Comparison of ENCODE assay signal across 28 cellular contexts in the genomic region with DNA sequence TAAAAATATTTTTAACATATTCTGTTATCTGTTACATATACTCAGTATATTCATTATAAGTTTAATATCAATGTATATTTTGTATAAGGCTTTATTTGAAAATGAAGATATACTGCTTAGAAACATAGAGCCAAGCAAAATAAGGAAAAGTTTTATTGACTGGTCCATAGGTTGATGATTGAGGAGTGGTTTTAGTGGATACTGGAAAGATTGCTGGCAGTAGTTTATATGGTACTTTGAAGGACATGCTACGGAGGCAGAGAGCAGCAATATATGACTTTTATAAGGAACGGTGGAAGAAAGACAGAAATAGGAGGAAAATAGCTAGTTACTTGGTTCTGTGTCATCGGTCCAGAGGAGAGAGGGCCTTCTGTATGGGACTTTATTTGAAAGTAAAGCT.
"Had no signal": no experiment of that assay in that cellular context is flagged by ENCODE, and none has a peak within 500 bp of the region (broad histone marks: within the 10 kb centered on the region; RNA-seq: fewer than 3 reads in every experiment).

No MANE protein-coding gene starts in this region.

- H3K9me3 Mint-ChIP-seq: natural killer cell; nephron; neural progenitor cell; stimulated activated naive B cell treated with anti-CD40 and anti-IgM and Interleukin-4, amounts not matched to agents 10 μg/mL and 1 μg/mL and 100 μg/mL, for 72 hours; stimulated activated naive CD8-positive, alpha-beta T cell treated with anti-CD3 and anti-CD28 coated beads, Interleukin-15, Interleukin-2, amounts not matched to agents 100 ng/mL and 50 ng/mL, for 24 hours had no signal

- H3K27me3 Mint-ChIP-seq: progenitor cell of endocrine pancreas; stimulated activated naive B cell treated with anti-CD40 and anti-IgM and Interleukin-4, amounts not matched to agents 10 μg/mL and 1 μg/mL and 100 μg/mL, for 72 hours; stimulated activated naive CD8-positive, alpha-beta T cell treated with anti-CD3 and anti-CD28 coated beads, Interleukin-15, Interleukin-2, amounts not matched to agents 100 ng/mL and 50 ng/mL, for 24 hours had no signal

- H3K4me3 Mint-ChIP-seq: natural killer cell; nephron; neural progenitor cell; stimulated activated naive B cell treated with anti-CD40 and anti-IgM and Interleukin-4, amounts not matched to agents 10 μg/mL and 1 μg/mL and 100 μg/mL, for 72 hours; stimulated activated naive CD8-positive, alpha-beta T cell treated with anti-CD3 and anti-CD28 coated beads, Interleukin-15, Interleukin-2, amounts not matched to agents 100 ng/mL and 50 ng/mL, for 24 hours had no signal

- H3K36me3 ChIP-seq: neural progenitor cell, ovary had no signal

- H3K4me3 ChIP-seq: neural progenitor cell, ovary, psoas muscle, right lobe of liver, sigmoid colon, stomach, thoracic aorta, thyroid gland, tibial nerve, upper lobe of left lung, vagina had no signal

- H3K27ac Mint-ChIP-seq: natural killer cell; nephron; neural progenitor cell; progenitor cell of endocrine pancreas; stimulated activated naive CD8-positive, alpha-beta T cell treated with anti-CD3 and anti-CD28 coated beads, Interleukin-15, Interleukin-2, amounts not matched to agents 100 ng/mL and 50 ng/mL, for 24 hours had no signal

- DNase-seq: natural killer cell; occipital lobe; ovary; posterior cingulate gyrus; psoas muscle; right cardiac atrium; right lobe of liver; sigmoid colon; small intestine; stimulated activated CD4-positive, alpha-beta T cell treated with anti-CD3 and anti-CD28 coated beads, Interleukin-15, amount 100 ng/mL, for 24 hours; stimulated activated CD4-positive, alpha-beta T cell treated with anti-CD3 and anti-CD28 coated beads, Interleukin-2, amount 100 ng/mL, for 24 hours; stimulated activated CD4-positive, alpha-beta T cell treated with anti-CD3 and anti-CD28 coated beads, Interleukin-4, amount 100 ng/mL, for 1 hour; stimulated activated CD4-positive, alpha-beta T cell treated with anti-CD3 and anti-CD28 coated beads, Interleukin-4, amount 100 ng/mL, for 4 hours; stimulated activated CD8-positive, alpha-beta memory T cell treated with anti-CD3 and anti-CD28 coated beads, Interleukin-4, amount 100 ng/mL, for 48 hours; stimulated activated naive CD4-positive, alpha-beta T cell treated with Interleukin-2 at 50 U/mL for 16 hours; stomach; thyroid gland; trophoblast cell; upper lobe of left lung had no signal

- H3K27ac ChIP-seq: neural progenitor cell, ovary, parathyroid adenoma, psoas muscle, right lobe of liver, sigmoid colon, thoracic aorta, thyroid gland, tibial nerve, upper lobe of left lung, vagina had no signal

- H3K4me1 Mint-ChIP-seq: natural killer cell, nephron, neural progenitor cell had no signal

- H3K27me3 ChIP-seq: neural progenitor cell, ovary, right lobe of liver, sigmoid colon, stomach, thyroid gland, tibial nerve, upper lobe of left lung, vagina had no signal

- ATAC-seq: natural killer cell, psoas muscle, right cardiac atrium, right lobe of liver had no signal

- H3K4me1 ChIP-seq: neural progenitor cell, parathyroid adenoma, psoas muscle, right lobe of liver, sigmoid colon, thyroid gland, tibial nerve, upper lobe of left lung, vagina had no signal

- H3K9me3 ChIP-seq: ovary, psoas muscle, right lobe of liver, sigmoid colon, stomach, thoracic aorta, thyroid gland, tibial nerve, upper lobe of left lung, vagina had no signal
